In the genomic region with DNA sequence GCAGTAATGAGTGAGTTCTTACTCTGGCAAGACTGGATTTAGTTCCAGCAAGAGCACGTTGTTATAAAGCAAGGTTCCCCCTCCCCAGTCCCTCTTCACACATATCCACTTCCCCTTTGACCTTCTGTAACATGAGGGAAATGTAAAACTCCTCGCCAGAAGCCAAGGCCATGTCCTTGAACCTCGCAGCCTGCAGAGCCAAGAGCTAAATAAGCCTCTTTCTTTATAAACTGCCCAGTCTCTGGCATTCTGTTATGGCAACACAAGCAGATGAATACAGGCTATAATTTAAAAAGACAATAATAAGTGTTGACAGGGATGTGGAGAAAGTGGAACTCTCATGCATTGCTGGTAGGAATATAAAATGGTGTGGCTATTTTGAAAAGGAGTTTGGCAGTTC, we compare ENCODE assay signal across 1 cellular context.
TF ChIP-seq lines count a peak whose summit lies in the region.

No MANE protein-coding gene starts in this region.

TF ChIP-seq in HepG2, 621 proteins besides CTCF, POLR2A, EP300 and RAD21 (continued from another document and continues in another):
- TF ChIP-seq, protein P1, sequence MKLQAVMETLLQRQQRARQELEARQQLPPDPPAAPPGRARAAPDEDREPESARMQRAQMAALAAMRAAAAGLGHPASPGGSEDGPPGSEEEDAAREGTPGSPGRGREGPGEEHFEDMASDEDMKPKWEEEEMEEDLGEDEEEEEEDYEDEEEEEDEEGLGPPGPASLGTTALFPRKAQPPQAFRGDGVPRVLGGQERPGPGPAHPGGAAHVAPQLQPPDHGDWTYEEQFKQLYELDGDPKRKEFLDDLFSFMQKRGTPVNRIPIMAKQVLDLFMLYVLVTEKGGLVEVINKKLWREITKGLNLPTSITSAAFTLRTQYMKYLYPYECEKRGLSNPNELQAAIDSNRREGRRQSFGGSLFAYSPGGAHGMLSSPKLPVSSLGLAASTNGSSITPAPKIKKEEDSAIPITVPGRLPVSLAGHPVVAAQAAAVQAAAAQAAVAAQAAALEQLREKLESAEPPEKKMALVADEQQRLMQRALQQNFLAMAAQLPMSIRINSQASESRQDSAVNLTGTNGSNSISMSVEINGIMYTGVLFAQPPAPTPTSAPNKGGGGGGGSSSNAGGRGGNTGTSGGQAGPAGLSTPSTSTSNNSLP (IDR thresholded peaks at IDR 0.05; ENCODE audit: low read depth, low read length), result peak; percentile 50; the same call in 1 of the 2 replicates
- TF ChIP-seq ZNF143 (CRISPR knock-in tag; IDR thresholded peaks at IDR 0.05) (no peak), SP2 (CRISPR knock-in tag; IDR thresholded peaks at IDR 0.05) (no peak), MTF2 (CRISPR knock-in tag; IDR thresholded peaks at IDR 0.05; ENCODE audit: borderline replicate concordance) (no peak), ZMYM2 (CRISPR knock-in tag; IDR thresholded peaks at IDR 0.05) (peak; percentile 86), HNF4A (CRISPR knock-in tag; IDR thresholded peaks at IDR 0.05) (peak; percentile 83), ZNF292 (CRISPR knock-in tag; IDR thresholded peaks at IDR 0.05; ENCODE audit: borderline replicate concordance, low read depth) (no peak), ZNF20 (CRISPR knock-in tag; IDR thresholded peaks at IDR 0.05) (no peak), DNMT1 (CRISPR knock-in tag; IDR thresholded peaks at IDR 0.05) (no peak), CBX2 (IDR thresholded peaks at IDR 0.05; ENCODE audit: low read depth, low read length) (no peak), CBX2 (CRISPR knock-in tag; IDR thresholded peaks at IDR 0.05; ENCODE audit: low read depth) (no peak), ISL2 (CRISPR knock-in tag; IDR thresholded peaks at IDR 0.05) (peak; percentile 25; the same call in 1 of the 2 replicates), ZNF282 (IDR thresholded peaks at IDR 0.05; ENCODE audit: partially characterized antibody) (no peak), TBX3 (IDR thresholded peaks at IDR 0.05; ENCODE audit: borderline replicate concordance) (0 out of 2 replicates have a peak, but pooled peaks have one; percentile 18), DR1 (CRISPR knock-in tag; IDR thresholded peaks at IDR 0.05) (no peak), RXRA (CRISPR knock-in tag; IDR thresholded peaks at IDR 0.05) (peak; percentile 23; the same call in 1 of the 2 replicates), ZNF263 (CRISPR knock-in tag; IDR thresholded peaks at IDR 0.05) (no peak), MIXL1 (CRISPR knock-in tag; IDR thresholded peaks at IDR 0.05) (peak; percentile 43; the same call in 1 of the 2 replicates), ZNF737 (CRISPR knock-in tag; IDR thresholded peaks at IDR 0.05; ENCODE audit: borderline replicate concordance) (no peak), SSRP1 (CRISPR knock-in tag; IDR thresholded peaks at IDR 0.05) (no peak), PPARG (CRISPR knock-in tag; conservative IDR thresholded peaks at IDR 0.05) (peak; percentile 85), TEAD2 (CRISPR knock-in tag; IDR thresholded peaks at IDR 0.05) (no peak), FOXO1 (CRISPR knock-in tag; IDR thresholded peaks at IDR 0.05) (peak; percentile 68), STAT5B (CRISPR knock-in tag; IDR thresholded peaks at IDR 0.05) (no peak), MED1 (CRISPR knock-in tag; IDR thresholded peaks at IDR 0.05) (peak; percentile 57), ELF1 (CRISPR knock-in tag; IDR thresholded peaks at IDR 0.05) (0 out of 2 replicates have a peak, but pooled peaks have one; percentile 21)
- TF ChIP-seq, protein P2, sequence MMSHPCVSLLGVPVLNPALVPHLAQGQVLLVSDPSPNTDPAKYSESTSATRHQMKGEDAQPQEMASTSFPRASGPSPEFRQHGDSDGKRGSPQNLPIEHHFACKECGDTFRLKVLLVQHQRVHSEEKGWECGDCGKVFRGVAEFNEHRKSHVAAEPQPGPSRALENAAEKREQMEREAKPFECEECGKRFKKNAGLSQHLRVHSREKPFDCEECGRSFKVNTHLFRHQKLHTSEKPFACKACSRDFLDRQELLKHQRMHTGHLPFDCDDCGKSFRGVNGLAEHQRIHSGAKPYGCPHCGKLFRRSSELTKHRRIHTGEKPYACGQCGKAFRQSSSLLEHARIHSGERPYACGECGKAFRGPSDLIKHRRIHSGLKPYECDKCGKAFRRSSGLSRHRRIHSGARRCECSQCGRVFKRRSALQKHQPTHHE (CRISPR knock-in tag; IDR thresholded peaks at IDR 0.05; ENCODE audit: borderline replicate concordance), result no peak
- TF ChIP-seq, protein P3, sequence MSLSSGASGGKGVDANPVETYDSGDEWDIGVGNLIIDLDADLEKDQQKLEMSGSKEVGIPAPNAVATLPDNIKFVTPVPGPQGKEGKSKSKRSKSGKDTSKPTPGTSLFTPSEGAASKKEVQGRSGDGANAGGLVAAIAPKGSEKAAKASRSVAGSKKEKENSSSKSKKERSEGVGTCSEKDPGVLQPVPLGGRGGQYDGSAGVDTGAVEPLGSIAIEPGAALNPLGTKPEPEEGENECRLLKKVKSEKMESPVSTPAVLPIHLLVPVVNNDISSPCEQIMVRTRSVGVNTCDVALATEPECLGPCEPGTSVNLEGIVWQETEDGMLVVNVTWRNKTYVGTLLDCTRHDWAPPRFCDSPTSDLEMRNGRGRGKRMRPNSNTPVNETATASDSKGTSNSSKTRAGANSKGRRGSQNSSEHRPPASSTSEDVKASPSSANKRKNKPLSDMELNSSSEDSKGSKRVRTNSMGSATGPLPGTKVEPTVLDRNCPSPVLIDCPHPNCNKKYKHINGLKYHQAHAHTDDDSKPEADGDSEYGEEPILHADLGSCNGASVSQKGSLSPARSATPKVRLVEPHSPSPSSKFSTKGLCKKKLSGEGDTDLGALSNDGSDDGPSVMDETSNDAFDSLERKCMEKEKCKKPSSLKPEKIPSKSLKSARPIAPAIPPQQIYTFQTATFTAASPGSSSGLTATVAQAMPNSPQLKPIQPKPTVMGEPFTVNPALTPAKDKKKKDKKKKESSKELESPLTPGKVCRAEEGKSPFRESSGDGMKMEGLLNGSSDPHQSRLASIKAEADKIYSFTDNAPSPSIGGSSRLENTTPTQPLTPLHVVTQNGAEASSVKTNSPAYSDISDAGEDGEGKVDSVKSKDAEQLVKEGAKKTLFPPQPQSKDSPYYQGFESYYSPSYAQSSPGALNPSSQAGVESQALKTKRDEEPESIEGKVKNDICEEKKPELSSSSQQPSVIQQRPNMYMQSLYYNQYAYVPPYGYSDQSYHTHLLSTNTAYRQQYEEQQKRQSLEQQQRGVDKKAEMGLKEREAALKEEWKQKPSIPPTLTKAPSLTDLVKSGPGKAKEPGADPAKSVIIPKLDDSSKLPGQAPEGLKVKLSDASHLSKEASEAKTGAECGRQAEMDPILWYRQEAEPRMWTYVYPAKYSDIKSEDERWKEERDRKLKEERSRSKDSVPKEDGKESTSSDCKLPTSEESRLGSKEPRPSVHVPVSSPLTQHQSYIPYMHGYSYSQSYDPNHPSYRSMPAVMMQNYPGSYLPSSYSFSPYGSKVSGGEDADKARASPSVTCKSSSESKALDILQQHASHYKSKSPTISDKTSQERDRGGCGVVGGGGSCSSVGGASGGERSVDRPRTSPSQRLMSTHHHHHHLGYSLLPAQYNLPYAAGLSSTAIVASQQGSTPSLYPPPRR (CRISPR knock-in tag; IDR thresholded peaks at IDR 0.05; ENCODE audit: borderline replicate concordance), result no peak
- TF ChIP-seq, protein P4, sequence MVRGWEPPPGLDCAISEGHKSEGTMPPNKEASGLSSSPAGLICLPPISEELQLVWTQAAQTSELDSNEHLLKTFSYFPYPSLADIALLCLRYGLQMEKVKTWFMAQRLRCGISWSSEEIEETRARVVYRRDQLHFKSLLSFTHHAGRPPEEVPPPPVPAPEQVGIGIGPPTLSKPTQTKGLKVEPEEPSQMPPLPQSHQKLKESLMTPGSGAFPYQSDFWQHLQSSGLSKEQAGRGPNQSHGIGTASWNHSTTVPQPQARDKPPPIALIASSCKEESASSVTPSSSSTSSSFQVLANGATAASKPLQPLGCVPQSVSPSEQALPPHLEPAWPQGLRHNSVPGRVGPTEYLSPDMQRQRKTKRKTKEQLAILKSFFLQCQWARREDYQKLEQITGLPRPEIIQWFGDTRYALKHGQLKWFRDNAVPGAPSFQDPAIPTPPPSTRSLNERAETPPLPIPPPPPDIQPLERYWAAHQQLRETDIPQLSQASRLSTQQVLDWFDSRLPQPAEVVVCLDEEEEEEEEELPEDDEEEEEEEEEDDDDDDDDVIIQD (CRISPR knock-in tag; IDR thresholded peaks at IDR 0.05; ENCODE audit: low read depth), result peak; percentile 96
- TF ChIP-seq, protein P5, sequence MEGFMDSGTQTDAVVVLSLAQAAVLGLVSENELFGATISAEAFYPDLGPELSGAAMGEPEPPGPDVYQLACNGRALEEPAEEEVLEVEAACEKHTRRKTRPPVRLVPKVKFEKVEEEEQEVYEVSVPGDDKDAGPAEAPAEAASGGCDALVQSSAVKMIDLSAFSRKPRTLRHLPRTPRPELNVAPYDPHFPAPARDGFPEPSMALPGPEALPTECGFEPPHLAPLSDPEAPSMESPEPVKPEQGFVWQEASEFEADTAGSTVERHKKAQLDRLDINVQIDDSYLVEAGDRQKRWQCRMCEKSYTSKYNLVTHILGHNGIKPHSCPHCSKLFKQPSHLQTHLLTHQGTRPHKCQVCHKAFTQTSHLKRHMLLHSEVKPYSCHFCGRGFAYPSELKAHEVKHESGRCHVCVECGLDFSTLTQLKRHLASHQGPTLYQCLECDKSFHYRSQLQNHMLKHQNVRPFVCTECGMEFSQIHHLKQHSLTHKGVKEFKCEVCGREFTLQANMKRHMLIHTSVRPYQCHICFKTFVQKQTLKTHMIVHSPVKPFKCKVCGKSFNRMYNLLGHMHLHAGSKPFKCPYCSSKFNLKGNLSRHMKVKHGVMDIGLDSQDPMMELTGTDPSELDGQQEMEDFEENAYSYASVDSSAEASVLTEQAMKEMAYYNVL (CRISPR knock-in tag; IDR thresholded peaks at IDR 0.05; ENCODE audit: borderline replicate concordance), result 0 out of 2 replicates have a peak, but pooled peaks have one; percentile 21
- TF ChIP-seq, protein P6, sequence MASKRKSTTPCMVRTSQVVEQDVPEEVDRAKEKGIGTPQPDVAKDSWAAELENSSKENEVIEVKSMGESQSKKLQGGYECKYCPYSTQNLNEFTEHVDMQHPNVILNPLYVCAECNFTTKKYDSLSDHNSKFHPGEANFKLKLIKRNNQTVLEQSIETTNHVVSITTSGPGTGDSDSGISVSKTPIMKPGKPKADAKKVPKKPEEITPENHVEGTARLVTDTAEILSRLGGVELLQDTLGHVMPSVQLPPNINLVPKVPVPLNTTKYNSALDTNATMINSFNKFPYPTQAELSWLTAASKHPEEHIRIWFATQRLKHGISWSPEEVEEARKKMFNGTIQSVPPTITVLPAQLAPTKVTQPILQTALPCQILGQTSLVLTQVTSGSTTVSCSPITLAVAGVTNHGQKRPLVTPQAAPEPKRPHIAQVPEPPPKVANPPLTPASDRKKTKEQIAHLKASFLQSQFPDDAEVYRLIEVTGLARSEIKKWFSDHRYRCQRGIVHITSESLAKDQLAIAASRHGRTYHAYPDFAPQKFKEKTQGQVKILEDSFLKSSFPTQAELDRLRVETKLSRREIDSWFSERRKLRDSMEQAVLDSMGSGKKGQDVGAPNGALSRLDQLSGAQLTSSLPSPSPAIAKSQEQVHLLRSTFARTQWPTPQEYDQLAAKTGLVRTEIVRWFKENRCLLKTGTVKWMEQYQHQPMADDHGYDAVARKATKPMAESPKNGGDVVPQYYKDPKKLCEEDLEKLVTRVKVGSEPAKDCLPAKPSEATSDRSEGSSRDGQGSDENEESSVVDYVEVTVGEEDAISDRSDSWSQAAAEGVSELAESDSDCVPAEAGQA (IDR thresholded peaks at IDR 0.05; ENCODE audit: low read depth), result no peak
- TF ChIP-seq, protein P6 (CRISPR knock-in tag; IDR thresholded peaks at IDR 0.05; ENCODE audit: borderline replicate concordance), result no peak
- TF ChIP-seq, protein P7, sequence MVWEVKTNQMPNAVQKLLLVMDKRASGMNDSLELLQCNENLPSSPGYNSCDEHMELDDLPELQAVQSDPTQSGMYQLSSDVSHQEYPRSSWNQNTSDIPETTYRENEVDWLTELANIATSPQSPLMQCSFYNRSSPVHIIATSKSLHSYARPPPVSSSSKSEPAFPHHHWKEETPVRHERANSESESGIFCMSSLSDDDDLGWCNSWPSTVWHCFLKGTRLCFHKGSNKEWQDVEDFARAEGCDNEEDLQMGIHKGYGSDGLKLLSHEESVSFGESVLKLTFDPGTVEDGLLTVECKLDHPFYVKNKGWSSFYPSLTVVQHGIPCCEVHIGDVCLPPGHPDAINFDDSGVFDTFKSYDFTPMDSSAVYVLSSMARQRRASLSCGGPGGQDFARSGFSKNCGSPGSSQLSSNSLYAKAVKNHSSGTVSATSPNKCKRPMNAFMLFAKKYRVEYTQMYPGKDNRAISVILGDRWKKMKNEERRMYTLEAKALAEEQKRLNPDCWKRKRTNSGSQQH (CRISPR knock-in tag; IDR thresholded peaks at IDR 0.05; ENCODE audit: low read depth), result peak; percentile 29; the same call in 1 of the 2 replicates
- TF ChIP-seq, protein P8, sequence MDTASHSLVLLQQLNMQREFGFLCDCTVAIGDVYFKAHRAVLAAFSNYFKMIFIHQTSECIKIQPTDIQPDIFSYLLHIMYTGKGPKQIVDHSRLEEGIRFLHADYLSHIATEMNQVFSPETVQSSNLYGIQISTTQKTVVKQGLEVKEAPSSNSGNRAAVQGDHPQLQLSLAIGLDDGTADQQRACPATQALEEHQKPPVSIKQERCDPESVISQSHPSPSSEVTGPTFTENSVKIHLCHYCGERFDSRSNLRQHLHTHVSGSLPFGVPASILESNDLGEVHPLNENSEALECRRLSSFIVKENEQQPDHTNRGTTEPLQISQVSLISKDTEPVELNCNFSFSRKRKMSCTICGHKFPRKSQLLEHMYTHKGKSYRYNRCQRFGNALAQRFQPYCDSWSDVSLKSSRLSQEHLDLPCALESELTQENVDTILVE (CRISPR knock-in tag; IDR thresholded peaks at IDR 0.05), result no peak
- TF ChIP-seq, protein P9, sequence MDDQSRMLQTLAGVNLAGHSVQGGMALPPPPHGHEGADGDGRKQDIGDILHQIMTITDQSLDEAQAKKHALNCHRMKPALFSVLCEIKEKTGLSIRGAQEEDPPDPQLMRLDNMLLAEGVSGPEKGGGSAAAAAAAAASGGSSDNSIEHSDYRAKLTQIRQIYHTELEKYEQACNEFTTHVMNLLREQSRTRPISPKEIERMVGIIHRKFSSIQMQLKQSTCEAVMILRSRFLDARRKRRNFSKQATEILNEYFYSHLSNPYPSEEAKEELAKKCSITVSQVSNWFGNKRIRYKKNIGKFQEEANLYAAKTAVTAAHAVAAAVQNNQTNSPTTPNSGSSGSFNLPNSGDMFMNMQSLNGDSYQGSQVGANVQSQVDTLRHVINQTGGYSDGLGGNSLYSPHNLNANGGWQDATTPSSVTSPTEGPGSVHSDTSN (CRISPR knock-in tag; IDR thresholded peaks at IDR 0.05; ENCODE audit: borderline replicate concordance), result no peak
